In the genomic region with DNA sequence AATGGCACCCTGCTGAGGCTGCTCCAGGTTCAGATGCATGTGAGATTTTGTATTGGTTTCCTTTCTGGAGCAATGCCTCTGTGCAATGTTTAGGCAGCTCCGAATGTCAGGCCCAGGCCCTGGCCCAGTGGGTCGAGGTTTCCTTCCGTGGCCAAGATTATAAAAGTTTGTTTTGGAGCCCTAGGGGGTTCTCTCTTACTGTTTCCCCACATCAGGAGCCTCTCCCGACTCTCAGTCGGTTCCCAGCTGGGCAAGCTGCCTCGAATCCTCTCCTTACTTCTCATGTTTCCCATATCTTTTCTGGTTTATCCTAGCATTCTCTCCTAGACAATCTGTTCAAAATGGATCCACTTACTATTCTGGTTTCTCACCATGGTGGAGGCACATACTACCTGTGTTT, we compare ENCODE assay signal across 14 cellular contexts. TPM values are rescaled to one million over a fixed set of nuclear protein-coding genes. Genes with fewer than 3 reads are reported as not detected.
DNase-seq lines count a peak whose midpoint lies in the region; ATAC-seq and TF ChIP-seq lines count a peak whose summit lies in the region.
"Had no signal": no experiment of that assay in that cellular context is flagged by ENCODE, and none has a peak within 500 bp of the region (broad histone marks: within the 10 kb centered on the region; RNA-seq: fewer than 3 reads in every experiment).

No MANE protein-coding gene starts in this region.

- no peak overlapping the region for H3K4me3 ChIP-seq in right cardiac atrium (ENCODE audit: low read length)
- H3K4me3 ChIP-seq: body of pancreas, skin epidermis had no signal

- H3K4me1 Mint-ChIP-seq in activated CD4-positive, alpha-beta T cell treated with anti-CD3 and anti-CD28 coated beads, Interleukin-2, amount 10 ng/mL, durations not matched to agents 24 days and 14 days: peaks cover 36% of the 10 kb centered on the region
- H3K4me1 Mint-ChIP-seq in activated naive CD8-positive, alpha-beta T cell treated with anti-CD3 and anti-CD28 coated beads for 36 hours: peaks cover 39% of the 10 kb centered on the region
- peaks cover 79% of the 10 kb centered on the region for H3K4me1 Mint-ChIP-seq in stimulated activated effector memory CD8-positive, alpha-beta T cell treated with anti-CD3 and anti-CD28 coated beads, Interleukin-12 subunit alpha, Interleukin-12 subunit beta, amount 100 ng/mL, for 72 hours
- H3K4me1 Mint-ChIP-seq in CD4-positive, alpha-beta T cell (ENCODE audit: low read depth): peaks cover 49% of the 10 kb centered on the region

- WGBS in right cardiac atrium: 47% methylated on average over 6 of the region's 6 CpGs

- intact Hi-C loops in activated CD4-positive, alpha-beta T cell treated with anti-CD3 and anti-CD28 coated beads, Interleukin-2, amount 10 ng/mL, durations not matched to agents 24 days and 14 days (cut with micrococcal nuclease): no loop called here
- intact Hi-C loops in right cardiac atrium (cut with DNase I): no loop called here
- intact Hi-C loops in CD4-positive, alpha-beta T cell (cut with DNase I, micrococcal nuclease): no loop called here

- peak; percentile 59 to 76 for ATAC-seq in right cardiac atrium
- no peak for ATAC-seq in stimulated activated effector memory CD8-positive, alpha-beta T cell treated with anti-CD3 and anti-CD28 coated beads, Interleukin-12 subunit alpha, Interleukin-12 subunit beta, amount 100 ng/mL, for 72 hours
- no peak for ATAC-seq in CD4-positive, alpha-beta T cell (ENCODE audit: poor library complexity)
- ATAC-seq: body of pancreas had no signal

- DNase-seq in activated CD4-positive, alpha-beta T cell treated with anti-CD3 and anti-CD28 coated beads, Interleukin-2, amount 10 ng/mL, durations not matched to agents 24 days and 14 days: no peak
- no peak for DNase-seq in activated CD4-positive, alpha-beta T cell treated with anti-CD3 and anti-CD28 coated beads, Interleukin-2, amount 50 U/mL, for 1 hour
- DNase-seq in activated naive CD8-positive, alpha-beta T cell treated with anti-CD3 and anti-CD28 coated beads for 36 hours: no peak
- DNase-seq in right cardiac atrium (peak in 1 of 3 donors; percentile 63), dedifferentiated amniotic fluid mesenchymal stem cell (ENCODE audit: extremely low spot score) (no peak)
- no peak for DNase-seq in stimulated activated effector memory CD8-positive, alpha-beta T cell treated with anti-CD3 and anti-CD28 coated beads, Interleukin-12 subunit alpha, Interleukin-12 subunit beta, amount 100 ng/mL, for 72 hours (ENCODE audit: low spot score in 2 of 2)
- no peak for DNase-seq in activated CD4-positive, CD25-positive, alpha-beta regulatory T cell (lab: John Stamatoyannopoulos, UW)
- no peak for DNase-seq in CD4-positive, alpha-beta T cell
- DNase-seq: body of pancreas, endodermal cell, H9, NCI-H1930 had no signal

- H3K9me3 ChIP-seq in right cardiac atrium (ENCODE audit: control insufficient read depth, low read length): no peaks in the 10 kb centered on the region
- peaks cover 34% of the 10 kb centered on the region for H3K9me3 ChIP-seq in CD4-positive, alpha-beta T cell (ENCODE audit: control insufficient read depth, low read length)
- H3K9me3 ChIP-seq: body of pancreas had no signal

- peak overlapping the region; percentile 14 for H3K27ac ChIP-seq in right cardiac atrium (ENCODE audit: low read length)
- no peak overlapping the region for H3K27ac ChIP-seq in CD4-positive, alpha-beta T cell (ENCODE audit: low read depth, low read length)

- peaks cover 27% of the 10 kb centered on the region for H3K4me1 ChIP-seq in right cardiac atrium (ENCODE audit: control insufficient read depth, insufficient read depth, low read length)

- H3K27me3 ChIP-seq in right cardiac atrium (ENCODE audit: control insufficient read depth, insufficient read depth): no peaks in the 10 kb centered on the region
- no peaks in the 10 kb centered on the region for H3K27me3 ChIP-seq in CD4-positive, alpha-beta T cell (ENCODE audit: control insufficient read depth, insufficient read depth, low read length)
- H3K27me3 ChIP-seq: body of pancreas had no signal

- POLR2A ChIA-PET in CD4-positive, alpha-beta T cell (lab: Charles Lee): interaction anchor here (1.7 to 4.2 kb wide), 2 partner anchors 10 kb away, joined by 10 to 31 read pairs; a partner anchor contains a TSS

- peak overlapping the region; percentile 18 for H3K4me3 Mint-ChIP-seq in activated CD4-positive, alpha-beta T cell treated with anti-CD3 and anti-CD28 coated beads, Interleukin-2, amount 10 ng/mL, durations not matched to agents 24 days and 14 days
- H3K4me3 Mint-ChIP-seq in activated naive CD8-positive, alpha-beta T cell treated with anti-CD3 and anti-CD28 coated beads for 36 hours: no peak overlapping the region
- no peak overlapping the region for H3K4me3 Mint-ChIP-seq in stimulated activated effector memory CD8-positive, alpha-beta T cell treated with anti-CD3 and anti-CD28 coated beads, Interleukin-12 subunit alpha, Interleukin-12 subunit beta, amount 100 ng/mL, for 72 hours
- H3K4me3 Mint-ChIP-seq in CD4-positive, alpha-beta T cell: no peak overlapping the region
- H3K4me3 Mint-ChIP-seq: endodermal cell, H9, nephron had no signal

- CTCF ChIA-PET in CD4-positive, alpha-beta T cell (lab: Charles Lee): no interaction called here

- peaks cover 56% of the 10 kb centered on the region for H3K9me3 Mint-ChIP-seq in activated CD4-positive, alpha-beta T cell treated with anti-CD3 and anti-CD28 coated beads, Interleukin-2, amount 10 ng/mL, durations not matched to agents 24 days and 14 days
- peaks cover 49% of the 10 kb centered on the region for H3K9me3 Mint-ChIP-seq in activated naive CD8-positive, alpha-beta T cell treated with anti-CD3 and anti-CD28 coated beads for 36 hours
- H3K9me3 Mint-ChIP-seq in stimulated activated effector memory CD8-positive, alpha-beta T cell treated with anti-CD3 and anti-CD28 coated beads, Interleukin-12 subunit alpha, Interleukin-12 subunit beta, amount 100 ng/mL, for 72 hours: peaks cover 28% of the 10 kb centered on the region
- H3K9me3 Mint-ChIP-seq in CD4-positive, alpha-beta T cell: peaks cover 28% of the 10 kb centered on the region

- peak overlapping the region; percentile 31 for H3K27ac Mint-ChIP-seq in activated CD4-positive, alpha-beta T cell treated with anti-CD3 and anti-CD28 coated beads, Interleukin-2, amount 10 ng/mL, durations not matched to agents 24 days and 14 days
- H3K27ac Mint-ChIP-seq in activated naive CD8-positive, alpha-beta T cell treated with anti-CD3 and anti-CD28 coated beads for 36 hours: peak overlapping the region; percentile 1
- peak overlapping the region; percentile 94 for H3K27ac Mint-ChIP-seq in stimulated activated effector memory CD8-positive, alpha-beta T cell treated with anti-CD3 and anti-CD28 coated beads, Interleukin-12 subunit alpha, Interleukin-12 subunit beta, amount 100 ng/mL, for 72 hours
- no peak overlapping the region for H3K27ac Mint-ChIP-seq in CD4-positive, alpha-beta T cell
- H3K27ac Mint-ChIP-seq: endodermal cell, H9 had no signal

- no peak for TF ChIP-seq CTCF in CD4-positive, alpha-beta T cell (IDR thresholded peaks at IDR 0.05)

- peaks cover 87% of the 10 kb centered on the region for H3K36me3 Mint-ChIP-seq in activated CD4-positive, alpha-beta T cell treated with anti-CD3 and anti-CD28 coated beads, Interleukin-2, amount 10 ng/mL, durations not matched to agents 24 days and 14 days (ENCODE audit: low read depth)
- H3K36me3 Mint-ChIP-seq in activated naive CD8-positive, alpha-beta T cell treated with anti-CD3 and anti-CD28 coated beads for 36 hours: peaks cover 89% of the 10 kb centered on the region
- peaks cover 31% of the 10 kb centered on the region for H3K36me3 Mint-ChIP-seq in stimulated activated effector memory CD8-positive, alpha-beta T cell treated with anti-CD3 and anti-CD28 coated beads, Interleukin-12 subunit alpha, Interleukin-12 subunit beta, amount 100 ng/mL, for 72 hours
- peaks cover 92% of the 10 kb centered on the region for H3K36me3 Mint-ChIP-seq in CD4-positive, alpha-beta T cell (ENCODE audit: low read depth)

- H3K27me3 Mint-ChIP-seq in activated CD4-positive, alpha-beta T cell treated with anti-CD3 and anti-CD28 coated beads, Interleukin-2, amount 10 ng/mL, durations not matched to agents 24 days and 14 days: no peaks in the 10 kb centered on the region
- H3K27me3 Mint-ChIP-seq in activated naive CD8-positive, alpha-beta T cell treated with anti-CD3 and anti-CD28 coated beads for 36 hours: no peaks in the 10 kb centered on the region
- no peaks in the 10 kb centered on the region for H3K27me3 Mint-ChIP-seq in CD4-positive, alpha-beta T cell

RNA-seq across cellular contexts. Expression of a gene that starts 11.0 kb away (rescaled TPM):
- total RNA-seq in activated CD4-positive, alpha-beta T cell treated with anti-CD3 and anti-CD28 coated beads, Interleukin-2, amount 10 ng/mL, durations not matched to agents 24 days and 14 days: 2.2 TPM in 2 replicates
- total RNA-seq in activated naive CD8-positive, alpha-beta T cell treated with anti-CD3 and anti-CD28 coated beads for 36 hours: 10 to 100 TPM; 12.7 to 12.8 TPM
- total RNA-seq in right cardiac atrium: 10 to 100 TPM in 2 of 4 donors, 1 to 10 TPM in 2; 6.3 to 13.0 (median 9.9) TPM
- 13.3 TPM for polyA plus RNA-seq in right cardiac atrium
- 10 to 100 TPM; 27.7 to 32.2 TPM for total RNA-seq in CD4-positive, alpha-beta T cell
- total RNA-seq: endodermal cell, H9 had no signal

RNA-seq across cellular contexts. Expression of a gene that starts 11.6 kb away (rescaled TPM):
- total RNA-seq in activated CD4-positive, alpha-beta T cell treated with anti-CD3 and anti-CD28 coated beads, Interleukin-2, amount 10 ng/mL, durations not matched to agents 24 days and 14 days: 52.8 and 55.1 TPM in 2 replicates
- 10 to 100 TPM; 51.7 to 54.4 TPM for total RNA-seq in activated naive CD8-positive, alpha-beta T cell treated with anti-CD3 and anti-CD28 coated beads for 36 hours
- 10 to 100 TPM; 31.8 to 40.5 (median 33.3) TPM for total RNA-seq in right cardiac atrium
- 27.7 TPM for polyA plus RNA-seq in right cardiac atrium
- total RNA-seq in CD4-positive, alpha-beta T cell: 10 to 100 TPM; 14.0 to 15.8 TPM

RNA-seq across cellular contexts. Expression of a gene that starts 52.5 kb away (rescaled TPM):
- 25.8 and 26.6 TPM in 2 replicates for total RNA-seq in activated CD4-positive, alpha-beta T cell treated with anti-CD3 and anti-CD28 coated beads, Interleukin-2, amount 10 ng/mL, durations not matched to agents 24 days and 14 days
- 10 to 100 TPM; 12.3 to 14.0 TPM for total RNA-seq in activated naive CD8-positive, alpha-beta T cell treated with anti-CD3 and anti-CD28 coated beads for 36 hours
- 10 to 100 TPM in 2 of 4 donors, 1 to 10 TPM in 2; 6.8 to 11.1 (median 9.7) TPM for total RNA-seq in right cardiac atrium
- polyA plus RNA-seq in right cardiac atrium: 4.0 TPM
- 10 to 100 TPM; 39.9 to 41.7 TPM for total RNA-seq in CD4-positive, alpha-beta T cell

Comparison
In these comparisons a context has a peak if more than half of its experiments do, and no peak if none do; other contexts are left out.
1. ATAC-seq: peak in right cardiac atrium (2 of 2); none in stimulated activated effector memory CD8-positive, alpha-beta T cell treated with anti-CD3 and anti-CD28 coated beads, Interleukin-12 subunit alpha, Interleukin-12 subunit beta, amount 100 ng/mL, for 72 hours (single experiment) and CD4-positive, alpha-beta T cell (single experiment).